Comparison of ENCODE assay signal across 16 cellular contexts in genomic region chr1:9001505-9002213, GRCh38. TPM values are rescaled to one million over a fixed set of nuclear protein-coding genes. Genes with fewer than 3 reads are reported as not detected.
"Had no signal": no experiment of that assay in that cellular context is flagged by ENCODE, and none has a peak within 500 bp of the region (broad histone marks: within the 10 kb centered on the region; RNA-seq: fewer than 3 reads in every experiment).

No MANE protein-coding gene starts in this region.

RNA-seq across cellular contexts. Expression of gene SLC2A7, which starts 24.6 kb away (rescaled TPM):
- total RNA-seq: activated B cell treated with CpG ODN at 0.5 μM for 24 hours; activated CD4-positive, alpha-beta T cell treated with anti-CD3 and anti-CD28 coated beads for 36 hours; activated naive CD4-positive, alpha-beta T cell treated with anti-CD3 and anti-CD28 coated beads, Interleukin-2, amount 50 U/mL, for 72 hours; activated T-helper 17 cell treated with anti-CD3 and anti-CD28 coated beads, Interleukin-2, amount 50 U/mL, for 72 hours; aorta; fibroblast of villous mesenchyme; left ventricle myocardium superior; mammary epithelial cell; myocyte; sciatic nerve; smooth muscle cell; temporal lobe had no signal
- polyA plus RNA-seq: aorta, heart right ventricle, keratinocyte, mammary epithelial cell, neural cell, smooth muscle cell had no signal

RNA-seq across cellular contexts. Expression of gene CA6, which starts 56.0 kb away (rescaled TPM):
- total RNA-seq: activated B cell treated with CpG ODN at 0.5 μM for 24 hours, aorta, dermis blood vessel endothelial cell, fibroblast of villous mesenchyme, left ventricle myocardium superior, myocyte, sciatic nerve, smooth muscle cell, temporal lobe had no signal
- polyA plus RNA-seq: aorta, heart right ventricle, keratinocyte, neural cell, smooth muscle cell had no signal
